ENCODE assay signal across 8 cellular contexts in genomic region chr12:124904306-124905098, GRCh38. TPM values are rescaled to one million over a fixed set of nuclear protein-coding genes. Genes with fewer than 3 reads are reported as not detected.
DNase-seq lines count a peak whose midpoint lies in the region; ATAC-seq, FAIRE-seq and TF ChIP-seq lines count a peak whose summit lies in the region.

No MANE protein-coding gene starts in this region.

- H2BK5ac ChIP-seq in mesendoderm (ENCODE audit: low read length), result no peak overlapping the region

- H3K27me3 ChIP-seq in Peyer's patch (no peaks in the 10 kb centered on the region), mesendoderm (ENCODE audit: insufficient read depth, low read length, poor library complexity) (no peaks in the 10 kb centered on the region)

- no peak overlapping the region for H4K8ac ChIP-seq in mesendoderm (ENCODE audit: low read depth, low read length)

- POLR2A ChIA-PET in T-cell (lab: Charles Lee), result interaction anchor here in 1 of 2 donors (0.6 kb wide), 2 partner anchors 8 to 36 kb away, joined by 3 read pairs; no protein-coding TSS in a partner anchor

- no peak overlapping the region for H2BK15ac ChIP-seq in mesendoderm (replicated peaks; ENCODE audit: low read depth)

- H3K23ac ChIP-seq in mesendoderm (ENCODE audit: low read length), result no peak overlapping the region

- H3K4me2 ChIP-seq in mesendoderm (ENCODE audit: low read length), result no peak overlapping the region

- H3K36me3 ChIP-seq in Peyer's patch (no peaks in the 10 kb centered on the region), mesendoderm (ENCODE audit: control insufficient read depth, insufficient read depth, low read length) (no peaks in the 10 kb centered on the region), urinary bladder (ENCODE audit: insufficient read depth) (no peaks in the 10 kb centered on the region)

- peak; percentile 91 for FAIRE-seq in endometrium (lab: Jason Lieb, UNC)

- no peak for ATAC-seq in GM19324 (IDR thresholded peaks at IDR 0.05; ENCODE audit: low FRiP score, unreplicated experiment)
- ATAC-seq in T-cell (replicated peaks in 1 of 4), result no peak

- no peak overlapping the region for H4K5ac ChIP-seq in mesendoderm (ENCODE audit: low read length)

- no peak overlapping the region for H2BK120ac ChIP-seq in mesendoderm (ENCODE audit: low read depth, low read length)

- peaks cover 6 to 9% (median 7%) of the 10 kb centered on the region in 3 donors for H3K4me1 Mint-ChIP-seq in T-cell

- H3K27ac ChIP-seq in Peyer's patch, result peak overlapping the region; percentile 27 to 79 (median 48)
- no peak overlapping the region for H3K27ac ChIP-seq in mesendoderm (ENCODE audit: low read depth, low read length)
- peak overlapping the region; percentile 57 for H3K27ac ChIP-seq in urinary bladder (ENCODE audit: low read depth)

- DNase-seq in GM03348 (ENCODE audit: low spot score) (peak; percentile 91), Peyer's patch (peak in 2 of 3 donors; percentile 86 to 92), mesendoderm (peak; percentile 68), cortex of kidney (lab: John Stamatoyannopoulos, UW) (no peak), T-cell (no peak)

- H3K4ac ChIP-seq in mesendoderm (ENCODE audit: low read depth, low read length), result no peak overlapping the region

- no peak overlapping the region for H3K4me3 Mint-ChIP-seq in T-cell

- CTCF ChIA-PET in T-cell (lab: Charles Lee), result interaction anchor here in 1 of 2 donors (3.2 to 5.3 kb wide), 2 partner anchors 14 to 35 kb away, joined by 50 to 142 read pairs; no protein-coding TSS in a partner anchor

- no peaks in the 10 kb centered on the region for H3K36me3 Mint-ChIP-seq in T-cell

- no peak for TF ChIP-seq POLR2A in Peyer's patch (IDR thresholded peaks at IDR 0.05)

- no peaks in the 10 kb centered on the region for H3K9me3 ChIP-seq in Peyer's patch

- no peaks in the 10 kb centered on the region for H3K79me1 ChIP-seq in mesendoderm (ENCODE audit: low read length)

- H3K4me3 ChIP-seq in Peyer's patch (no peak overlapping the region), mesendoderm (ENCODE audit: low read length) (no peak overlapping the region), urinary bladder (ENCODE audit: low read depth, low read length) (no peak overlapping the region)

- whole genome bisulfite sequencing in mesendoderm (ENCODE audit: extremely low coverage, insufficient coverage, low lambda C conversion rate), result no CpG with 5 or more reads among the region's 15 CpGs
- 20% methylated on average over 15 of the region's 15 CpGs for WGBS in urinary bladder

- peak overlapping the region; percentile 58 for H3K56ac ChIP-seq in mesendoderm (ENCODE audit: low read length)

- no peak for TF ChIP-seq CTCF in Peyer's patch (IDR thresholded peaks at IDR 0.05)

- H3K79me2 ChIP-seq in mesendoderm (ENCODE audit: control insufficient read depth, insufficient read depth, low read length), result no peaks in the 10 kb centered on the region

- peaks cover 0 to 21% (median 0%) of the 10 kb centered on the region in 4 donors for H3K4me1 ChIP-seq in Peyer's patch
- peaks cover 2% of the 10 kb centered on the region for H3K4me1 ChIP-seq in mesendoderm (ENCODE audit: control insufficient read depth, low read depth, low read length)
- no peaks in the 10 kb centered on the region for H3K4me1 ChIP-seq in urinary bladder (ENCODE audit: insufficient read depth)

- H3K9ac ChIP-seq in mesendoderm (ENCODE audit: low read length), result peak overlapping the region; percentile 8

- H3K9me3 Mint-ChIP-seq in T-cell, result no peaks in the 10 kb centered on the region

- no peak overlapping the region for H3K27ac Mint-ChIP-seq in T-cell

- H3K18ac ChIP-seq in mesendoderm (ENCODE audit: low read length), result no peak overlapping the region

- H2AK5ac ChIP-seq in mesendoderm (ENCODE audit: low read length), result no peak overlapping the region

- no peaks in the 10 kb centered on the region for H3K27me3 Mint-ChIP-seq in T-cell

RNA-seq across cellular contexts. Expression of gene UBC, which starts 9.9 kb away (rescaled TPM):
- total RNA-seq in Peyer's patch (1,000 to 10,000 TPM in 3 of 4 donors, 100 to 1,000 TPM in 1; 898 to 2,531 (median 1,185) TPM), urinary bladder (857 TPM), T-cell (1,000 to 10,000 TPM in 2 of 5 donors, 100 to 1,000 TPM in 3; 786 to 1,410 (median 885) TPM)
- polyA plus RNA-seq in mesendoderm (2013, experiment 1 of 2), result 737 TPM
- 751 TPM for polyA plus RNA-seq in mesendoderm (2013, experiment 2 of 2)
- polyA plus RNA-seq in urinary bladder, result 1,396 TPM

RNA-seq across cellular contexts. Expression of gene SCARB1, which starts 40.8 kb away (rescaled TPM):
- total RNA-seq in Peyer's patch (100 to 1,000 TPM in 1 of 4 donors, 10 to 100 TPM in 3; 14.9 to 214 (median 64.6) TPM), urinary bladder (7.8 TPM), T-cell (1 to 10 TPM; 3.1 to 5.6 (median 4.5) TPM)
- 55.4 TPM for polyA plus RNA-seq in mesendoderm (2013, experiment 1 of 2)
- 56.4 TPM for polyA plus RNA-seq in mesendoderm (2013, experiment 2 of 2)
- polyA plus RNA-seq in urinary bladder, result 39.6 TPM

Comparison
In these comparisons a context has a peak if more than half of its experiments do, and no peak if none do; other contexts are left out.
1. DNase-seq: peak in GM03348 (single experiment), Peyer's patch (2 of 3) and mesendoderm (single experiment); none in cortex of kidney (single experiment) and T-cell (0 of 34).